Comparison of ENCODE assay signal across 8 cellular contexts in genomic region chr3:56980798-56981390, GRCh38.
A peak's percentile ranks its signal among the peaks of the same experiment; 100 is the strongest.
DNase-seq lines count a peak whose midpoint lies in the region; ATAC-seq and TF ChIP-seq lines count a peak whose summit lies in the region.

No MANE protein-coding gene starts in this region.

- ATAC-seq in omental fat pad (ENCODE audit: low FRiP score) (peak; percentile 93), HG03342 (IDR thresholded peaks at IDR 0.05; ENCODE audit: unreplicated experiment) (no peak)

- no peak overlapping the region for H3K4me3 ChIP-seq in cardiac fibroblast (replicated peaks in 1 of 2; ENCODE audit: low read depth in 2 of 2, low read length in 2 of 2)

- TF ChIP-seq CTCF in cardiac fibroblast (IDR thresholded peaks at IDR 0.05; ENCODE audit: low read depth, low read length), result no peak
- no peak for TF ChIP-seq CTCF in omental fat pad (IDR thresholded peaks at IDR 0.05)

- DNase-seq in ELR (ENCODE audit: low read depth) (peak; percentile 96), SIG-M5 treated with dmso at 0.1 percent for 504 hours (lab: John Stamatoyannopoulos, UW; ENCODE audit: unreplicated experiment) (peak; percentile 97), cardiac fibroblast (ENCODE audit: low read depth in 2 of 2) (peak; percentile 99), omental fat pad (ENCODE audit: low spot score) (peak; percentile 42), NCI-H1694 (lab: John Stamatoyannopoulos, UW) (no peak), NCI-H82 treated with DMSO at 0.1 percent for 48 hours (lab: John Stamatoyannopoulos, UW; ENCODE audit: unreplicated experiment) (no peak), caudate nucleus (lab: John Stamatoyannopoulos, UW) (no peak)

- H3K27ac ChIP-seq in caudate nucleus (ENCODE audit: low read depth, low read length), result no peak overlapping the region

Comparison
In these comparisons a context has a peak if more than half of its experiments do, and no peak if none do; other contexts are left out.
1. DNase-seq: peak in ELR (single experiment), SIG-M5 treated with dmso at 0.1 percent for 504 hours (single experiment), cardiac fibroblast (2 of 2) and omental fat pad (single experiment); none in NCI-H1694 (single experiment), NCI-H82 treated with DMSO at 0.1 percent for 48 hours (single experiment) and caudate nucleus (0 of 61).